ENCODE assay signal across 15 cellular contexts in genomic region chr3:13332740-13333139, GRCh38.
DNase-seq lines count a peak whose midpoint lies in the region; ATAC-seq and TF ChIP-seq lines count a peak whose summit lies in the region.
"Had no signal": no experiment of that assay in that cellular context is flagged by ENCODE, and none has a peak within 500 bp of the region (broad histone marks: within the 10 kb centered on the region; RNA-seq: fewer than 3 reads in every experiment).

No MANE protein-coding gene starts in this region.

- H2AFZ ChIP-seq in MM.1S (ENCODE audit: low read length), result no peak overlapping the region

- no peaks in the 10 kb centered on the region for H4K20me1 ChIP-seq in MM.1S (ENCODE audit: insufficient read depth, low read length)

- no peak for DNase-seq in left ventricle myocardium superior
- DNase-seq in left cardiac atrium, result no peak
- no peak for DNase-seq in MM.1S
- DNase-seq in central memory CD8-positive, alpha-beta T cell (ENCODE audit: low spot score in 2 of 2), result no peak
- no peak for DNase-seq in NCI-H2196 (lab: John Stamatoyannopoulos, UW; ENCODE audit: unreplicated experiment)
- DNase-seq: activated CD4-positive, CD25-positive, alpha-beta regulatory T cell; effector memory CD8-positive, alpha-beta T cell; foreskin fibroblast; KBM-7; NCI-H1930; stimulated activated CD4-positive, alpha-beta T cell treated with anti-CD3 and anti-CD28 coated beads, Interleukin-1b, Interleukin-23, amount 100 ng/mL, for 48 hours had no signal

- ATAC-seq in left ventricle myocardium superior (peak; percentile 21), left cardiac atrium (no peak), HG02759 (IDR thresholded peaks at IDR 0.05; ENCODE audit: unreplicated experiment) (no peak), GM18520 (IDR thresholded peaks at IDR 0.05; ENCODE audit: unreplicated experiment) (no peak)
- ATAC-seq in central memory CD8-positive, alpha-beta T cell (replicated peaks; ENCODE audit: extremely low read depth, poor library complexity, severe bottlenecking), result no peak
- ATAC-seq: SK-N-SH treated with all-trans-retinoic acid at 6 μM for 48 hours had no signal

- no peak for TF ChIP-seq CTCF in MM.1S (IDR thresholded peaks at IDR 0.05; ENCODE audit: low read length)

- H3K79me2 ChIP-seq in MM.1S (ENCODE audit: low read length), result peaks cover 44% of the 10 kb centered on the region

- peaks cover 31% of the 10 kb centered on the region for H3K4me1 Mint-ChIP-seq in central memory CD8-positive, alpha-beta T cell

- H3K4me3 ChIP-seq in MM.1S (ENCODE audit: low read length), result peak overlapping the region; percentile 21; the same call in 1 of the 2 replicates
- no peak overlapping the region for H3K4me3 ChIP-seq in thymus (ENCODE audit: low read length)

- peak overlapping the region; percentile 61 for H3K4me2 ChIP-seq in MM.1S (ENCODE audit: low read depth, low read length)

- peak overlapping the region; percentile 97 for H3K27ac ChIP-seq in MM.1S (ENCODE audit: low read length)
- H3K27ac ChIP-seq in thymus (ENCODE audit: low read depth), result peak overlapping the region; percentile 83

- peaks cover 10% of the 10 kb centered on the region; the same call in 1 of the 2 replicates for H3K36me3 ChIP-seq in MM.1S (replicated peaks; ENCODE audit: insufficient read depth, low read length)
- peaks cover 82% of the 10 kb centered on the region for H3K36me3 ChIP-seq in thymus (ENCODE audit: control insufficient read depth, insufficient read depth)

- no peaks in the 10 kb centered on the region for H3K9me3 Mint-ChIP-seq in central memory CD8-positive, alpha-beta T cell
- H3K9me3 Mint-ChIP-seq: effector memory CD8-positive, alpha-beta T cell had no signal

- H3F3A ChIP-seq in MM.1S (ENCODE audit: insufficient read depth, low read length), result peaks cover 53% of the 10 kb centered on the region

- H3K9me3 ChIP-seq in MM.1S (replicated peaks; ENCODE audit: insufficient read depth, low read length), result no peaks in the 10 kb centered on the region
- no peaks in the 10 kb centered on the region for H3K9me3 ChIP-seq in thymus (ENCODE audit: control insufficient read depth)

- peaks cover 92% of the 10 kb centered on the region for H3K4me1 ChIP-seq in MM.1S (ENCODE audit: low read length)
- H3K4me1 ChIP-seq in thymus (ENCODE audit: control insufficient read depth, insufficient read depth, low read length), result peaks cover 30% of the 10 kb centered on the region

- peaks cover 37% of the 10 kb centered on the region for H3K36me3 Mint-ChIP-seq in central memory CD8-positive, alpha-beta T cell (ENCODE audit: insufficient read depth)

- no peak overlapping the region for H3K27ac Mint-ChIP-seq in central memory CD8-positive, alpha-beta T cell (ENCODE audit: low read depth)

- no peaks in the 10 kb centered on the region for H3K27me3 Mint-ChIP-seq in central memory CD8-positive, alpha-beta T cell
- H3K27me3 Mint-ChIP-seq: effector memory CD8-positive, alpha-beta T cell had no signal

- H3K27me3 ChIP-seq in MM.1S (replicated peaks; ENCODE audit: insufficient read depth, low read length) (no peaks in the 10 kb centered on the region), thymus (ENCODE audit: control insufficient read depth, insufficient read depth) (no peaks in the 10 kb centered on the region)

- no peaks in the 10 kb centered on the region for H3K9me2 ChIP-seq in MM.1S (replicated peaks; ENCODE audit: insufficient read depth, low read length)

- whole genome bisulfite sequencing in thymus, result 96% methylated on average over 6 of the region's 6 CpGs

- H3K4me3 Mint-ChIP-seq in central memory CD8-positive, alpha-beta T cell, result peak overlapping the region; percentile 10
- H3K4me3 Mint-ChIP-seq: effector memory CD8-positive, alpha-beta T cell had no signal

- intact Hi-C loops in left ventricle myocardium superior (cut with micrococcal nuclease), result no loop called here
- intact Hi-C loops in left cardiac atrium (cut with DNase I), result no loop called here

- peak overlapping the region; percentile 65 for H3K9ac ChIP-seq in MM.1S (ENCODE audit: low read length)
